2 cellular contexts compared by ENCODE assay signal in genomic region chr14:100056964-100057817, GRCh38.
TF ChIP-seq lines count a peak whose summit lies in the region.

No MANE protein-coding gene starts in this region.

TF ChIP-seq in liver, 16 proteins besides CTCF, POLR2A, EP300 and RAD21 (continued from another document):
- TF ChIP-seq REST (IDR thresholded peaks at IDR 0.05) (no peak), ATF3 (IDR thresholded peaks at IDR 0.05) (no peak), ZBTB33 (IDR thresholded peaks at IDR 0.05) (no peak), YY1 (IDR thresholded peaks at IDR 0.05) (no peak), MAX (IDR thresholded peaks at IDR 0.05) (no peak), RXRA (IDR thresholded peaks at IDR 0.05) (no peak), GABPA (IDR thresholded peaks at IDR 0.05 in 1 of 2, conservative IDR thresholded peaks at IDR 0.05 in 1 of 2) (no peak)

TF ChIP-seq in HepG2, 621 proteins besides CTCF, POLR2A, EP300 and RAD21 (continued from another document):
- TF ChIP-seq GRHL1 (CRISPR knock-in tag; conservative IDR thresholded peaks at IDR 0.05) (no peak), ZNF18 (CRISPR knock-in tag; IDR thresholded peaks at IDR 0.05; ENCODE audit: insufficient replicate concordance) (no peak), CCDC6 (CRISPR knock-in tag; IDR thresholded peaks at IDR 0.05) (no peak), GTF3A (CRISPR knock-in tag; conservative IDR thresholded peaks at IDR 0.05) (no peak), ZNF3 (CRISPR knock-in tag; IDR thresholded peaks at IDR 0.05) (no peak), CERS6 (CRISPR knock-in tag; IDR thresholded peaks at IDR 0.05) (no peak), U2AF2 (IDR thresholded peaks at IDR 0.05; ENCODE audit: low read depth, low read length) (no peak), ARID2 (CRISPR knock-in tag; IDR thresholded peaks at IDR 0.05; ENCODE audit: borderline replicate concordance) (no peak), NR2F6 (IDR thresholded peaks at IDR 0.05) (no peak), NR2F6 (CRISPR knock-in tag; IDR thresholded peaks at IDR 0.05) (no peak), ZNF318 (CRISPR knock-in tag; IDR thresholded peaks at IDR 0.05) (no peak), MEIS2 (CRISPR knock-in tag; IDR thresholded peaks at IDR 0.05) (no peak), ZNF354B (CRISPR knock-in tag; IDR thresholded peaks at IDR 0.05) (no peak), ZNF224 (CRISPR knock-in tag; IDR thresholded peaks at IDR 0.05) (no peak), TCF7 (IDR thresholded peaks at IDR 0.05; ENCODE audit: low read depth) (no peak)
